Comparison of ENCODE assay signal across 1 cellular context in the genomic region with DNA sequence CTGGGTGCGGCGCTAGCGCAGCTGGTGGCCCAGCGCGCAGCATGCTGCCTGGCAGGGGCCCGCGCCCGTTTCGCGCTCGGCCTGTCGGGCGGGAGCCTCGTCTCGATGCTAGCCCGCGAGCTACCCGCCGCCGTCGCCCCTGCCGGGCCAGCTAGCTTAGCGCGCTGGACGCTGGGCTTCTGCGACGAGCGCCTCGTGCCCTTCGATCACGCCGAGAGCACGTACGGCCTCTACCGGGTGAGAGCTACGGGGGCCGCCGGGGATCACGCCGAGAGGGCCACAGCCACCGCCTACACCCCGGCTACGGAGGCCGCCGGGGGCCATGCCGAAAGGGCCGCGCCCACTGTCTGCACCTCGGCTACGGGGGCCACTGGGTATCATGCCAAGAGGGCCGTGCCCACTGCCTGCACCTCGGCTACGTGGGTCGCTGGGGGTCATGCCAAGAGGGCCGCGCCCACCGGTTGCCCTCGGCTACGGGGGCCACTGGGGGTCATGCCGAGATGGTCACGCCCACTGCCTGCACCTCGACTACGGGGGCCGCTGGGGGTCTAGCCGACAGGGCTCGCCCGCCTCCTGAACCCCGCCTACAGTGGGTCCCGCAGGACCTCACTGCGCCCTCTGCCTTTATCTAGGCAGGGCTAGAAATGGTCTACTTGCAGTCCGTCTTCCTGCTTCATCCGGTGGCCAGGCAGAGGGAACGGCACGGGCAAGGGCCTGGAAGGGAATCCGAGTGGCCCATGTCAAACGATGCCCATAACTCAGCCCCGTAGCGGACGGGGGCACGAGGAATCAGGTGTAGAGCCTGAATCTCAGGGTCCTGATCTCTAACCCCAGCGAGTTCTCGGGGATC.
TF ChIP-seq lines count a peak whose summit lies in the region.

No MANE protein-coding gene starts in this region.

TF ChIP-seq in HepG2, 621 proteins besides CTCF, POLR2A, EP300 and RAD21 (continued from another document and continues in another):
- no peak; the same call in 1 of the 2 replicates for TF ChIP-seq ETS1 (CRISPR knock-in tag; IDR thresholded peaks at IDR 0.05)
- TF ChIP-seq MED13 (CRISPR knock-in tag; IDR thresholded peaks at IDR 0.05): no peak
- TF ChIP-seq ATRX (CRISPR knock-in tag; IDR thresholded peaks at IDR 0.05; ENCODE audit: borderline replicate concordance): no peak
- peak; percentile 64 for TF ChIP-seq MED1 (CRISPR knock-in tag; IDR thresholded peaks at IDR 0.05)
- peak; percentile 77; the same call in 1 of the 2 replicates for TF ChIP-seq KLF15 (CRISPR knock-in tag; IDR thresholded peaks at IDR 0.05; ENCODE audit: borderline replicate concordance)
- TF ChIP-seq ZNF512 (CRISPR knock-in tag; IDR thresholded peaks at IDR 0.05): no peak
- TF ChIP-seq ZNF766 (CRISPR knock-in tag; IDR thresholded peaks at IDR 0.05; ENCODE audit: borderline replicate concordance): peak; percentile 76; the same call in 1 of the 2 replicates
- 0 out of 2 replicates have a peak, but pooled peaks have one; percentile 15 for TF ChIP-seq SMAD3 (CRISPR knock-in tag; IDR thresholded peaks at IDR 0.05)
- peak; percentile 74; the same call in 1 of the 2 replicates for TF ChIP-seq HBP1 (CRISPR knock-in tag; IDR thresholded peaks at IDR 0.05; ENCODE audit: low read depth)
- TF ChIP-seq, protein P1, sequence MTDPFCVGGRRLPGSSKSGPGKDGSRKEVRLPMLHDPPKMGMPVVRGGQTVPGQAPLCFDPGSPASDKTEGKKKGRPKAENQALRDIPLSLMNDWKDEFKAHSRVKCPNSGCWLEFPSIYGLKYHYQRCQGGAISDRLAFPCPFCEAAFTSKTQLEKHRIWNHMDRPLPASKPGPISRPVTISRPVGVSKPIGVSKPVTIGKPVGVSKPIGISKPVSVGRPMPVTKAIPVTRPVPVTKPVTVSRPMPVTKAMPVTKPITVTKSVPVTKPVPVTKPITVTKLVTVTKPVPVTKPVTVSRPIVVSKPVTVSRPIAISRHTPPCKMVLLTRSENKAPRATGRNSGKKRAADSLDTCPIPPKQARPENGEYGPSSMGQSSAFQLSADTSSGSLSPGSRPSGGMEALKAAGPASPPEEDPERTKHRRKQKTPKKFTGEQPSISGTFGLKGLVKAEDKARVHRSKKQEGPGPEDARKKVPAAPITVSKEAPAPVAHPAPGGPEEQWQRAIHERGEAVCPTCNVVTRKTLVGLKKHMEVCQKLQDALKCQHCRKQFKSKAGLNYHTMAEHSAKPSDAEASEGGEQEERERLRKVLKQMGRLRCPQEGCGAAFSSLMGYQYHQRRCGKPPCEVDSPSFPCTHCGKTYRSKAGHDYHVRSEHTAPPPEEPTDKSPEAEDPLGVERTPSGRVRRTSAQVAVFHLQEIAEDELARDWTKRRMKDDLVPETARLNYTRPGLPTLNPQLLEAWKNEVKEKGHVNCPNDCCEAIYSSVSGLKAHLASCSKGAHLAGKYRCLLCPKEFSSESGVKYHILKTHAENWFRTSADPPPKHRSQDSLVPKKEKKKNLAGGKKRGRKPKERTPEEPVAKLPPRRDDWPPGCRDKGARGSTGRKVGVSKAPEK (CRISPR knock-in tag; IDR thresholded peaks at IDR 0.05; ENCODE audit: borderline replicate concordance): no peak
- TF ChIP-seq ZHX2 (IDR thresholded peaks at IDR 0.05; ENCODE audit: low read depth): no peak
- no peak; the same call in 1 of the 2 replicates for TF ChIP-seq ZHX2 (CRISPR knock-in tag; IDR thresholded peaks at IDR 0.05; ENCODE audit: borderline replicate concordance)
- no peak for TF ChIP-seq RELA (CRISPR knock-in tag; IDR thresholded peaks at IDR 0.05)
- peak; percentile 81 for TF ChIP-seq TSC22D2 (CRISPR knock-in tag; IDR thresholded peaks at IDR 0.05; ENCODE audit: borderline replicate concordance)
- peak; percentile 90; the same call in 1 of the 2 replicates for TF ChIP-seq ZNF251 (CRISPR knock-in tag; IDR thresholded peaks at IDR 0.05)
- no peak for TF ChIP-seq ZNF235 (CRISPR knock-in tag; IDR thresholded peaks at IDR 0.05; ENCODE audit: borderline replicate concordance)
- TF ChIP-seq HOXA9 (CRISPR knock-in tag; IDR thresholded peaks at IDR 0.05; ENCODE audit: borderline replicate concordance): 0 out of 2 replicates have a peak, but pooled peaks have one; percentile 83
- TF ChIP-seq ATAD3A (CRISPR knock-in tag; IDR thresholded peaks at IDR 0.05): no peak
- peak; percentile 69; the same call in 1 of the 2 replicates for TF ChIP-seq AHR (CRISPR knock-in tag; IDR thresholded peaks at IDR 0.05)
- TF ChIP-seq ZNF776 (CRISPR knock-in tag; IDR thresholded peaks at IDR 0.05): peak; percentile 91; the same call in 1 of the 2 replicates
- TF ChIP-seq CC2D1A (CRISPR knock-in tag; IDR thresholded peaks at IDR 0.05): peak; percentile 98
- TF ChIP-seq ZNF331 (CRISPR knock-in tag; IDR thresholded peaks at IDR 0.05): peak; percentile 34
- peak; percentile 98 for TF ChIP-seq FOXC1 (CRISPR knock-in tag; IDR thresholded peaks at IDR 0.05; ENCODE audit: borderline replicate concordance)
- 0 out of 2 replicates have a peak, but pooled peaks have one; percentile 21 for TF ChIP-seq SIX1 (CRISPR knock-in tag; IDR thresholded peaks at IDR 0.05; ENCODE audit: borderline replicate concordance)
- peak; percentile 99 for TF ChIP-seq ZNF30 (CRISPR knock-in tag; IDR thresholded peaks at IDR 0.05)
- peak; percentile 96 for TF ChIP-seq SPEN (CRISPR knock-in tag; IDR thresholded peaks at IDR 0.05; ENCODE audit: low read depth)
- TF ChIP-seq ZNF230 (CRISPR knock-in tag; IDR thresholded peaks at IDR 0.05): peak; percentile 99
- peak; percentile 68 for TF ChIP-seq KDM3A (CRISPR knock-in tag; IDR thresholded peaks at IDR 0.05; ENCODE audit: low read depth)
- TF ChIP-seq JDP2 (CRISPR knock-in tag; IDR thresholded peaks at IDR 0.05; ENCODE audit: borderline replicate concordance): no peak
- peak; percentile 69; the same call in 1 of the 2 replicates for TF ChIP-seq GFI1 (CRISPR knock-in tag; IDR thresholded peaks at IDR 0.05; ENCODE audit: borderline replicate concordance)
- TF ChIP-seq, protein P2, sequence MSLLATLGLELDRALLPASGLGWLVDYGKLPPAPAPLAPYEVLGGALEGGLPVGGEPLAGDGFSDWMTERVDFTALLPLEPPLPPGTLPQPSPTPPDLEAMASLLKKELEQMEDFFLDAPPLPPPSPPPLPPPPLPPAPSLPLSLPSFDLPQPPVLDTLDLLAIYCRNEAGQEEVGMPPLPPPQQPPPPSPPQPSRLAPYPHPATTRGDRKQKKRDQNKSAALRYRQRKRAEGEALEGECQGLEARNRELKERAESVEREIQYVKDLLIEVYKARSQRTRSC (CRISPR knock-in tag; IDR thresholded peaks at IDR 0.05; ENCODE audit: low read depth): peak; percentile 84; the same call in 1 of the 2 replicates
- peak; percentile 60 for TF ChIP-seq ZNF143 (CRISPR knock-in tag; IDR thresholded peaks at IDR 0.05)
- TF ChIP-seq TP53 (CRISPR knock-in tag; conservative IDR thresholded peaks at IDR 0.05): 0 out of 2 replicates have a peak, but pooled peaks have one; percentile 1
- peak; percentile 90; the same call in 1 of the 2 replicates for TF ChIP-seq IRX3 (CRISPR knock-in tag; IDR thresholded peaks at IDR 0.05; ENCODE audit: borderline replicate concordance, low read depth)
- no peak for TF ChIP-seq GZF1 (CRISPR knock-in tag; IDR thresholded peaks at IDR 0.05)
- peak; percentile 94 for TF ChIP-seq ZNF234 (CRISPR knock-in tag; conservative IDR thresholded peaks at IDR 0.05)
- no peak for TF ChIP-seq ZNF496 (CRISPR knock-in tag; IDR thresholded peaks at IDR 0.05; ENCODE audit: insufficient replicate concordance)
- no peak; the same call in 1 of the 2 replicates for TF ChIP-seq TMF1 (CRISPR knock-in tag; IDR thresholded peaks at IDR 0.05; ENCODE audit: low read depth)
- TF ChIP-seq SNAPC4 (CRISPR knock-in tag; IDR thresholded peaks at IDR 0.05): no peak
